ENCODE assay signal across 8 cellular contexts in genomic region chr13:99028890-99029289, GRCh38. TPM values are rescaled to one million over a fixed set of nuclear protein-coding genes. Genes with fewer than 3 reads are reported as not detected.
A peak's percentile ranks its signal among the peaks of the same experiment; 100 is the strongest.
DNase-seq lines count a peak whose midpoint lies in the region; ATAC-seq, FAIRE-seq and TF ChIP-seq lines count a peak whose summit lies in the region.
"Had no signal": no experiment of that assay in that cellular context is flagged by ENCODE, and none has a peak within 500 bp of the region (broad histone marks: within the 10 kb centered on the region; RNA-seq: fewer than 3 reads in every experiment).

No MANE protein-coding gene starts in this region.

- no peaks in the 10 kb centered on the region for H3K27me3 Mint-ChIP-seq in chondrocyte (ENCODE audit: low read depth)

- no peak overlapping the region for H3K4me3 Mint-ChIP-seq in chondrocyte (ENCODE audit: unreplicated experiment)

- H3K4me1 Mint-ChIP-seq in chondrocyte (ENCODE audit: low read depth): peaks cover 34% of the 10 kb centered on the region

- H3K36me3 ChIP-seq in spleen (no peaks in the 10 kb centered on the region), tibial nerve (peaks cover 0 to 5% (median 0%) of the 10 kb centered on the region in 3 donors)
- H3K36me3 ChIP-seq: thyroid gland had no signal

- intact Hi-C loops in spleen (cut with DNase I; ENCODE audit: low total_unique reads): no loop called here

- H3K4me3 ChIP-seq in spleen: no peak overlapping the region
- no peak overlapping the region for H3K4me3 ChIP-seq in tibial nerve
- H3K4me3 ChIP-seq: thyroid gland had no signal

- no peak for TF ChIP-seq EP300 in tibial nerve (IDR thresholded peaks at IDR 0.05)

- H3K4me1 ChIP-seq in spleen (no peaks in the 10 kb centered on the region), tibial nerve (peaks cover 0 to 21% (median 0%) of the 10 kb centered on the region in 4 donors)

- no peak for DNase-seq in GM19239 (ENCODE audit: insufficient read length, low spot score)
- peak; percentile 20 for DNase-seq in NOMO-1 treated with dmso at 0.1 percent for 144 hours (lab: John Stamatoyannopoulos, UW; ENCODE audit: unreplicated experiment)
- no peak for DNase-seq in chondrocyte (ENCODE audit: low spot score)
- DNase-seq in spleen: no peak
- no peak for DNase-seq in KBM-7
- DNase-seq in tibial nerve (ENCODE audit: low spot score in 2 of 2): no peak
- DNase-seq: thyroid gland had no signal

- H3K9me3 Mint-ChIP-seq in chondrocyte (ENCODE audit: low read depth): peaks cover 4% of the 10 kb centered on the region

- H3K27me3 ChIP-seq in spleen (replicated peaks in 1 of 7) (no peaks in the 10 kb centered on the region), tibial nerve (no peaks in the 10 kb centered on the region)
- H3K27me3 ChIP-seq: thyroid gland had no signal

- no peaks in the 10 kb centered on the region for H3K36me3 Mint-ChIP-seq in chondrocyte (ENCODE audit: low read depth)

- no peak for ATAC-seq in GM18498 (IDR thresholded peaks at IDR 0.05; ENCODE audit: unreplicated experiment)

- in situ Hi-C loops in KBM-7 (cut with MboI; ENCODE audit: low pct_unique_long_range_greater_than_20kb, low sequenced_read_pairs): no loop called here

- peak; percentile 14 for FAIRE-seq in GM19239 (lab: Jason Lieb, UNC)

- H3K27ac ChIP-seq in spleen (no peak overlapping the region), tibial nerve (no peak overlapping the region)
- H3K27ac ChIP-seq: thyroid gland had no signal

- TF ChIP-seq POLR2A in spleen (IDR thresholded peaks at IDR 0.05) (no peak), tibial nerve (IDR thresholded peaks at IDR 0.05) (no peak)

- peak; percentile 44 for TF ChIP-seq CTCF in chondrocyte (IDR thresholded peaks at IDR 0.05)
- peak in 7 of 11 experiments; percentile 32 to 47 (median 37) for TF ChIP-seq CTCF in spleen (IDR thresholded peaks at IDR 0.05 in 8 of 11, conservative IDR thresholded peaks at IDR 0.05 in 3 of 11)
- TF ChIP-seq CTCF in tibial nerve (IDR thresholded peaks at IDR 0.05): peak in 1 of 5 experiments; percentile 13

- no peak overlapping the region for H3K27ac Mint-ChIP-seq in chondrocyte (ENCODE audit: unreplicated experiment)

- H3K9me3 ChIP-seq in spleen (peaks cover 0 to 10% (median 6%) of the 10 kb centered on the region in 8 donors), tibial nerve (peaks cover 0 to 7% (median 0%) of the 10 kb centered on the region in 4 donors)
- H3K9me3 ChIP-seq: thyroid gland had no signal

RNA-seq across cellular contexts. Expression of gene DOCK9, which starts 51.0 kb away (rescaled TPM):
- 45.4 to 55.5 TPM (median 45.9 TPM) in 3 replicates for total RNA-seq in chondrocyte
- 10 to 100 TPM; 46.5 to 53.3 (median 48.3) TPM for total RNA-seq in spleen
- polyA plus RNA-seq in spleen: 10 to 100 TPM in 1 of 3 donors, 1 to 10 TPM in 2; 6.9 to 14.9 (median 9.9) TPM
- total RNA-seq in tibial nerve: 100 to 1,000 TPM; 147 to 258 (median 243) TPM
